Comparison of ENCODE assay signal across 1 cellular context in genomic region chr10:32346551-32347362, GRCh38.
TF ChIP-seq lines count a peak whose summit lies in the region.

TSS of gene EPC1 (minus strand) at chr10:32347158. CDS start at chr10:32346915, 243 bp downstream.

TF ChIP-seq in K562, 482 proteins besides CTCF, POLR2A, EP300 and RAD21 (continued from another document):
- TF ChIP-seq MAX (CRISPR knock-in tag; IDR thresholded peaks at IDR 0.05) (peak; percentile 83), TCF15 (CRISPR knock-in tag; IDR thresholded peaks at IDR 0.05) (no peak), ATF1 (CRISPR knock-in tag; IDR thresholded peaks at IDR 0.05) (no peak), ATF1 (tag; IDR thresholded peaks at IDR 0.05) (no peak; the same call in 1 of the 2 replicates), KLF6 (CRISPR knock-in tag; IDR thresholded peaks at IDR 0.05; ENCODE audit: borderline replicate concordance) (no peak), TCFL5 (CRISPR knock-in tag; conservative IDR thresholded peaks at IDR 0.05) (no peak), ZNF609 (CRISPR knock-in tag; IDR thresholded peaks at IDR 0.05; ENCODE audit: borderline replicate concordance) (no peak), E2F3 (CRISPR knock-in tag; IDR thresholded peaks at IDR 0.05) (no peak), BRD4 (IDR thresholded peaks at IDR 0.05) (peak; percentile 98), PML (IDR thresholded peaks at IDR 0.05; ENCODE audit: low read length) (peak; percentile 3), KDM5B (IDR thresholded peaks at IDR 0.05; ENCODE audit: insufficient replicate concordance, low read depth, low read length) (peak; percentile 79), ZNF239 (CRISPR knock-in tag; IDR thresholded peaks at IDR 0.05) (no peak), ZNF511 (CRISPR knock-in tag; IDR thresholded peaks at IDR 0.05) (no peak; the same call in 1 of the 2 replicates), MYC (IDR thresholded peaks at IDR 0.05; ENCODE audit: low read depth, low read length) (peak; percentile 73), MYC (CRISPR knock-in tag; IDR thresholded peaks at IDR 0.05; ENCODE audit: borderline replicate concordance, low read depth) (peak; percentile 90), ZBTB12 (CRISPR knock-in tag; IDR thresholded peaks at IDR 0.05) (no peak), ZNF766 (CRISPR knock-in tag; conservative IDR thresholded peaks at IDR 0.05) (peak; percentile 87), FUS (optimal IDR thresholded peaks at IDR 0.05; ENCODE audit: low read depth, low read length) (peak; percentile 55), ELF1 (tag; IDR thresholded peaks at IDR 0.05) (peak; percentile 36; the same call in 1 of the 2 replicates), VEZF1 (CRISPR knock-in tag; IDR thresholded peaks at IDR 0.05) (peak; percentile 96), NR2C2 (CRISPR knock-in tag; IDR thresholded peaks at IDR 0.05) (peak; percentile 51; the same call in 1 of the 2 replicates), NR2C2 (tag; IDR thresholded peaks at IDR 0.05) (peak; percentile 70), CREB3 (tag; conservative IDR thresholded peaks at IDR 0.05; ENCODE audit: low read depth) (peak; percentile 68; the same call in 1 of the 2 replicates), TEAD4 (IDR thresholded peaks at IDR 0.05; ENCODE audit: low read length) (peak; percentile 66; the same call in 1 of the 2 replicates), TEAD4 (CRISPR knock-in tag; IDR thresholded peaks at IDR 0.05; ENCODE audit: borderline replicate concordance) (no peak), ETS1 (conservative IDR thresholded peaks at IDR 0.05; ENCODE audit: control insufficient read depth, low read depth, low read length) (peak; percentile 57), ETV5 (CRISPR knock-in tag; IDR thresholded peaks at IDR 0.05; ENCODE audit: low read depth) (peak; percentile 62), HLTF (IDR thresholded peaks at IDR 0.05) (0 out of 2 replicates have a peak, but pooled peaks have one; percentile 29), LCOR (CRISPR knock-in tag; IDR thresholded peaks at IDR 0.05) (peak; percentile 53; the same call in 1 of the 2 replicates), GMEB1 (CRISPR knock-in tag; IDR thresholded peaks at IDR 0.05) (peak; percentile 48), HMG20A (CRISPR knock-in tag; conservative IDR thresholded peaks at IDR 0.05) (no peak), ELF2 (CRISPR knock-in tag; IDR thresholded peaks at IDR 0.05) (0 out of 2 replicates have a peak, but pooled peaks have one; percentile 0), ZNF518B (CRISPR knock-in tag; IDR thresholded peaks at IDR 0.05) (no peak)
